13 cellular contexts compared by ENCODE assay signal in the genomic region with DNA sequence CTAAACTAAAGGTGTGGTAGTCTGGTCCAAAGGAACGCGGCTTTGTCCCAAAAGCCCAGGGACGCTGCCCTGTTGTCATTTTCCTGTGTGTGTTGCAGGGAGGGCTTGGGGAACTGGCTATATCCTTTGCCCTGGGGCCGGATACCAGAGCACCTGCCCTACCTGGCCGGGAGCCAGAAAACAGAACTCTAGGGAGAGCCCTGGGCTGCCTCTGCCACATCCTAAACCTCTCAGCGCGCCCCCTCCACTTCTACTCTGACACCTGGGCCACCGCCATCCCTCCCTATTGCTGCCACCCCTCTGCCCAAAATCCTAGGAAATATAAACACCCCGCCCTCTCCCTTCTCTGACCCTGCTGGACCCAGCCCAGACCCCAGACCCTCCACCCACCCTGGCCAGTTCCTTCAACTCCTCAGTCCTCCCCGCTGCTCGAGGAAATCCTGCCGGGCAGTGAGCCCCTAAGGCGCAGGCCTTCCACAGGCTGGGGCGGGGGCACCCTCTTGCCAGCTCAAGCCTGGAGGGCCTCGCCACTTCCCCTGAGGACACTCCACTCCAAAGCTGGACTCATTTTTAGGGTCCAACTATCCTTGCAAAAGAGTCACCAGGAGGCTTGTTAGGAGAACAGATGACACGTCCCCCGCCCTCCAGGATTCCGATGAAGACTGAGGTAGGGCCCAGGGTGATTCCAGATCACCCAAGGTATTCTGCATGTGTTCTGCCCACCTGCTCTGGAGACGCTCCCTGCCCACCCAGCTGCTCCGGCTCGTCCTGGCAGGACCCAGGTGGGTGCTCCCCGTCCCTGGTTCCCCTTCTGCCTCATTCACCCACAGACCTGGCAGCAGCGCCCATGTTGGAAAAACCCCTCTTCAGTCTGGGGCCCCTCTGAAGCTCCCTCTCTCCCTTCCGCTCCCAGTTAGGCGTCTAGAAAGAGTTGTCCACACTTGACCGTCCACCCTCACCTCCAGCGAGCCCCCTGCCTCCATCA. TPM values are rescaled to one million over a fixed set of nuclear protein-coding genes. Genes with fewer than 3 reads are reported as not detected.
DNase-seq lines count a peak whose midpoint lies in the region; ATAC-seq and TF ChIP-seq lines count a peak whose summit lies in the region.
"Had no signal": no experiment of that assay in that cellular context is flagged by ENCODE, and none has a peak within 500 bp of the region (broad histone marks: within the 10 kb centered on the region; RNA-seq: fewer than 3 reads in every experiment).

No MANE protein-coding gene starts in this region.

- H3K27ac ChIP-seq in PC-3 (ENCODE audit: low read length): no peak overlapping the region

- H3K9ac ChIP-seq in PC-3 (ENCODE audit: low read length): no peak overlapping the region

- H3K79me2 ChIP-seq in PC-3 (ENCODE audit: low read length): no peaks in the 10 kb centered on the region

- POLR2A ChIA-PET in PC-3 (lab: Charles Lee; ENCODE audit: unreplicated experiment) (no interaction called here), HEK293T (lab: Yijun Ruan, JAX) (no interaction called here)

- TF ChIP-seq CTCF in PC-3 (conservative IDR thresholded peaks at IDR 0.05; ENCODE audit: low read depth, low read length): no peak
- no peak for TF ChIP-seq CTCF in mucosa of descending colon (IDR thresholded peaks at IDR 0.05)

- no peaks in the 10 kb centered on the region for H3K9me3 ChIP-seq in PC-3 (ENCODE audit: low read length)
- no peaks in the 10 kb centered on the region for H3K9me3 ChIP-seq in mucosa of descending colon

- no peak overlapping the region for H3K4me2 ChIP-seq in PC-3 (ENCODE audit: low read length)

- H2AFZ ChIP-seq in PC-3 (ENCODE audit: low read length): no peak overlapping the region

- BruUV-seq in PC-3 (replicated peaks; lab: Mats Ljungman, UMichigan): no TSS peak

- H3K9me2 ChIP-seq in PC-3 (replicated peaks; ENCODE audit: low read length): no peaks in the 10 kb centered on the region

- ATAC-seq in PC-3 (no peak), mucosa of descending colon (peak; percentile 62), GM18511 (IDR thresholded peaks at IDR 0.05; ENCODE audit: unreplicated experiment) (no peak)

- H3K4me1 ChIP-seq in PC-3 (ENCODE audit: insufficient read depth, low read length) (no peaks in the 10 kb centered on the region), mucosa of descending colon (ENCODE audit: low read depth) (peaks cover 8% of the 10 kb centered on the region)

- no peaks in the 10 kb centered on the region for H3K27me3 ChIP-seq in PC-3 (ENCODE audit: low read length)

- DNase-seq in NCI-H748 (lab: John Stamatoyannopoulos, UW; ENCODE audit: unreplicated experiment) (peak; percentile 51), NCI-H748 treated with DMSO at 0.1 percent for 48 hours (lab: John Stamatoyannopoulos, UW) (no peak), NCI-H1105 (lab: John Stamatoyannopoulos, UW) (peak; percentile 88), PC-3 (peak; percentile 15), mucosa of descending colon (peak in 2 of 3 donors; percentile 53 to 67), HEK293T (ENCODE audit: extremely low spot score) (no peak), cardiac septum (ENCODE audit: low spot score) (no peak)
- DNase-seq: cerebellar nuclear complex, MM.1S, substantia nigra had no signal

- no peak overlapping the region for H3K4me3 ChIP-seq in PC-3 (ENCODE audit: low read length)
- no peak overlapping the region for H3K4me3 ChIP-seq in mucosa of descending colon

- H4K20me1 ChIP-seq in PC-3 (ENCODE audit: low read length): no peaks in the 10 kb centered on the region

- intact Hi-C loops in PC-3 (cut with micrococcal nuclease): no loop called here
- intact Hi-C loops in mucosa of descending colon (cut with DNase I, micrococcal nuclease): no loop called here
- intact Hi-C loops in cardiac septum (cut with DNase I): no loop called here

- no peaks in the 10 kb centered on the region for H3F3A ChIP-seq in PC-3 (ENCODE audit: low read length, unreplicated experiment)

- CTCF ChIA-PET in PC-3 (lab: Charles Lee): no interaction called here
- CTCF ChIA-PET in HEK293T (lab: Yijun Ruan, JAX): no interaction called here

- H3K36me3 ChIP-seq in PC-3 (ENCODE audit: low read depth, low read length): no peaks in the 10 kb centered on the region
- no peaks in the 10 kb centered on the region for H3K36me3 ChIP-seq in mucosa of descending colon (ENCODE audit: low read depth)

TF ChIP-seq in HEK293T, 16 proteins besides CTCF, POLR2A, EP300 and RAD21:
- TF ChIP-seq NFRKB (IDR thresholded peaks at IDR 0.05) (no peak), ARNT (IDR thresholded peaks at IDR 0.05) (no peak), HDGF (IDR thresholded peaks at IDR 0.05; ENCODE audit: borderline replicate concordance) (no peak), FOXM1 (IDR thresholded peaks at IDR 0.05; ENCODE audit: borderline replicate concordance) (no peak), ELF4 (IDR thresholded peaks at IDR 0.05) (no peak), FOXK2 (IDR thresholded peaks at IDR 0.05) (no peak), BHLHE40 (IDR thresholded peaks at IDR 0.05; ENCODE audit: borderline replicate concordance) (no peak), SP1 (IDR thresholded peaks at IDR 0.05) (no peak)

RNA-seq across cellular contexts. Expression of gene KCTD17, which starts 12.2 kb away (rescaled TPM):
- total RNA-seq in PC-3 (2014; rRNA removed) (22.1 and 25.9 TPM in 2 replicates), mucosa of descending colon (10 to 100 TPM; 24.9 to 40.1 (median 31.3) TPM), cardiac septum (50.2 TPM)

RNA-seq across cellular contexts. Expression of gene MPST, which starts 44.2 kb away (rescaled TPM):
- 87.5 and 97.0 TPM in 2 replicates for total RNA-seq in PC-3 (2014; rRNA removed)
- total RNA-seq in mucosa of descending colon: 100 to 1,000 TPM; 135 to 224 (median 186) TPM
- 33.5 TPM for total RNA-seq in cardiac septum

RNA-seq across cellular contexts. Expression of gene TST, which starts 44.5 kb away (rescaled TPM):
- total RNA-seq in PC-3 (2014; rRNA removed): 31.7 and 35.9 TPM in 2 replicates
- 100 to 1,000 TPM; 170 to 494 (median 337) TPM for total RNA-seq in mucosa of descending colon
- 29.7 TPM for total RNA-seq in cardiac septum

RNA-seq across cellular contexts. Expression of gene TMPRSS6, which starts 45.8 kb away (rescaled TPM):
- 0.04 TPM in 1 of 2 replicates, not detected in the other for total RNA-seq in PC-3 (2014; rRNA removed)
- total RNA-seq in mucosa of descending colon: under 1 TPM in 2 of 3 donors, not detected in 1; 0.29 to 0.46 TPM
- not detected for total RNA-seq in cardiac septum
- total RNA-seq: osteocyte, SK-MEL-5 had no signal

Comparison
In these comparisons a context has a peak if more than half of its experiments do, and no peak if none do; other contexts are left out.
1. DNase-seq: peak in NCI-H748 (single experiment), NCI-H1105 (single experiment), PC-3 (single experiment) and mucosa of descending colon (2 of 3); none in NCI-H748 treated with DMSO at 0.1 percent for 48 hours (single experiment), HEK293T (single experiment) and cardiac septum (single experiment).